ENCODE assay signal across 16 cellular contexts in genomic region chr13:21997726-21998125, GRCh38.
A peak's percentile ranks its signal among the peaks of the same experiment; 100 is the strongest.
DNase-seq lines count a peak whose midpoint lies in the region; ATAC-seq and TF ChIP-seq lines count a peak whose summit lies in the region.
"Had no signal": no experiment of that assay in that cellular context is flagged by ENCODE, and none has a peak within 500 bp of the region (broad histone marks: within the 10 kb centered on the region; RNA-seq: fewer than 3 reads in every experiment).

No MANE protein-coding gene starts in this region.

- no peaks in the 10 kb centered on the region for H3K27me3 Mint-ChIP-seq in activated CD8-positive, alpha-beta T cell treated with anti-CD3 and anti-CD28 coated beads for 36 hours

- no peak overlapping the region for H3K4me3 ChIP-seq in thyroid gland (replicated peaks in 1 of 3)
- H3K4me3 ChIP-seq: K562 had no signal

- intact Hi-C loops in thyroid gland (cut with DNase I): no loop called here
- intact Hi-C loops in activated CD8-positive, alpha-beta T cell treated with anti-CD3 and anti-CD28 coated beads for 36 hours (cut with micrococcal nuclease): no loop called here

- H3K4me1 ChIP-seq in thyroid gland: no peaks in the 10 kb centered on the region
- H3K4me1 ChIP-seq: Caco-2 had no signal

- no peak overlapping the region for H3K27ac ChIP-seq in thyroid gland
- H3K27ac ChIP-seq: C4-2B had no signal

- WGBS in thyroid gland, 2 donors: 85 to 89% methylated on average over 2 of the region's 2 CpGs

- no peaks in the 10 kb centered on the region for H3K9me3 Mint-ChIP-seq in activated CD8-positive, alpha-beta T cell treated with anti-CD3 and anti-CD28 coated beads for 36 hours

- CTCF ChIA-PET in activated CD8-positive, alpha-beta T cell treated with anti-CD3 and anti-CD28 coated beads for 36 hours (lab: Charles Lee): no interaction called here

- H3K9me3 ChIP-seq in thyroid gland: no peaks in the 10 kb centered on the region
- H3K9me3 ChIP-seq: Caco-2 had no signal

- no peaks in the 10 kb centered on the region for H3K36me3 ChIP-seq in thyroid gland

- no peak overlapping the region for H3K27ac Mint-ChIP-seq in activated CD8-positive, alpha-beta T cell treated with anti-CD3 and anti-CD28 coated beads for 36 hours

- DNase-seq in NCI-H1417 (lab: John Stamatoyannopoulos, UW) (peak in 2 of 3 experiments; percentile 3 to 13), NCI-H1417 treated with DMSO at 0.1 percent for 48 hours (lab: John Stamatoyannopoulos, UW) (no peak), DMS153 treated with DMSO at 0.1 percent for 48 hours (lab: John Stamatoyannopoulos, UW; ENCODE audit: unreplicated experiment) (peak; percentile 48), NCI-H128 (lab: John Stamatoyannopoulos, UW; ENCODE audit: unreplicated experiment) (peak; percentile 48), NCI-H748 treated with DMSO at 0.1 percent for 48 hours (lab: John Stamatoyannopoulos, UW) (peak; percentile 98), thyroid gland (no peak)
- no peak for DNase-seq in activated CD8-positive, alpha-beta T cell treated with anti-CD3 and anti-CD28 coated beads for 36 hours
- DNase-seq: GOT3, NCI-H1436, NCI-H2171, NCI-H526 treated with DMSO at 0.1 percent for 48 hours, T-helper 1 cell had no signal

- H3K36me3 Mint-ChIP-seq in activated CD8-positive, alpha-beta T cell treated with anti-CD3 and anti-CD28 coated beads for 36 hours (ENCODE audit: low read depth): no peaks in the 10 kb centered on the region

- no peak for TF ChIP-seq POLR2A in thyroid gland (IDR thresholded peaks at IDR 0.05)

- no peak for ATAC-seq in GM18502 (IDR thresholded peaks at IDR 0.05; ENCODE audit: poor library complexity, unreplicated experiment)
- ATAC-seq in activated CD8-positive, alpha-beta T cell treated with anti-CD3 and anti-CD28 coated beads for 36 hours: no peak
- ATAC-seq: K562 had no signal

- no peak overlapping the region for H3K4me3 Mint-ChIP-seq in activated CD8-positive, alpha-beta T cell treated with anti-CD3 and anti-CD28 coated beads for 36 hours

- POLR2A ChIA-PET in activated CD8-positive, alpha-beta T cell treated with anti-CD3 and anti-CD28 coated beads for 36 hours (lab: Charles Lee): no interaction called here

- no peaks in the 10 kb centered on the region for H3K4me1 Mint-ChIP-seq in activated CD8-positive, alpha-beta T cell treated with anti-CD3 and anti-CD28 coated beads for 36 hours (ENCODE audit: low read depth)

- no peaks in the 10 kb centered on the region for H3K27me3 ChIP-seq in thyroid gland

- no peak for TF ChIP-seq CTCF in thyroid gland (IDR thresholded peaks at IDR 0.05)
- no peak for TF ChIP-seq CTCF in activated CD8-positive, alpha-beta T cell treated with anti-CD3 and anti-CD28 coated beads for 36 hours (IDR thresholded peaks at IDR 0.05)

Comparison
In these comparisons a context has a peak if more than half of its experiments do, and no peak if none do; other contexts are left out.
1. DNase-seq: peak in NCI-H1417 (2 of 3), DMS153 treated with DMSO at 0.1 percent for 48 hours (single experiment), NCI-H128 (single experiment) and NCI-H748 treated with DMSO at 0.1 percent for 48 hours (single experiment); none in NCI-H1417 treated with DMSO at 0.1 percent for 48 hours (single experiment), thyroid gland (0 of 2) and activated CD8-positive, alpha-beta T cell treated with anti-CD3 and anti-CD28 coated beads for 36 hours (single experiment).